In genomic region chr2:109510136-109511028, GRCh38 we compare ENCODE assay signal across 8 cellular contexts.
DNase-seq lines count a peak whose midpoint lies in the region; ATAC-seq, FAIRE-seq and TF ChIP-seq lines count a peak whose summit lies in the region.

No MANE protein-coding gene starts in this region.

- H3K9ac ChIP-seq in astrocyte (ENCODE audit: low read length): no peak overlapping the region

- POLR2A ChIA-PET in AG04450 (lab: Yijun Ruan, JAX): no interaction called here

- H3K4me1 Mint-ChIP-seq in astrocyte (ENCODE audit: low read depth, unreplicated experiment): no peaks in the 10 kb centered on the region

- no peaks in the 10 kb centered on the region for H3K9me2 ChIP-seq in hepatocyte (replicated peaks; ENCODE audit: insufficient read depth)

- no peaks in the 10 kb centered on the region for H4K20me1 ChIP-seq in astrocyte (ENCODE audit: insufficient read depth, low read length)
- no peaks in the 10 kb centered on the region for H4K20me1 ChIP-seq in hepatocyte (ENCODE audit: insufficient read depth, poor library complexity, severe bottlenecking)

- TF ChIP-seq CTCF in AG04450 (IDR thresholded peaks at IDR 0.05; ENCODE audit: low read depth, low read length) (peak; percentile 98), astrocyte (IDR thresholded peaks at IDR 0.05; ENCODE audit: insufficient read depth, low read depth, low read length) (peak; percentile 92), hepatocyte (IDR thresholded peaks at IDR 0.05; ENCODE audit: poor library complexity) (peak; percentile 78)

- H3K79me2 ChIP-seq in astrocyte (ENCODE audit: insufficient read depth, low read length): no peaks in the 10 kb centered on the region
- H3K79me2 ChIP-seq in hepatocyte: no peaks in the 10 kb centered on the region

- 46% methylated on average over 15 of the region's 19 CpGs for WGBS in hepatocyte (ENCODE audit: low lambda C conversion rate, missing lambda C conversion rate)
- 46 to 55% (median 49%) methylated on average over 19 of the region's 19 CpGs for WGBS in small intestine, 3 donors

- no peak overlapping the region for H3K4me3 Mint-ChIP-seq in astrocyte (ENCODE audit: unreplicated experiment)

- DNase-seq in AG04450 (ENCODE audit: low read depth, low spot score) (peak; percentile 33), NCI-H1105 treated with DMSO at 0.1 percent for 48 hours (lab: John Stamatoyannopoulos, UW) (peak; percentile 53), T-helper 9 cell (peak; percentile 66), astrocyte (ENCODE audit: low read depth) (peak; percentile 26), hepatocyte (ENCODE audit: low spot score) (peak; percentile 84), small intestine (peak; percentile 83)

- peaks cover 29% of the 10 kb centered on the region for H3K27me3 Mint-ChIP-seq in astrocyte (ENCODE audit: low read depth, unreplicated experiment)

- peaks cover 3% of the 10 kb centered on the region for H3K36me3 Mint-ChIP-seq in astrocyte (ENCODE audit: low read depth, unreplicated experiment)

- CTCF ChIA-PET in AG04450 (lab: Charles Lee): interaction anchor here (0.6 to 3.2 kb wide), 44 partner anchors 9 to 690 kb away, joined by 3 to 38 read pairs (median 4); partner anchors contain the start of gene SH3RF3

- peak overlapping the region; percentile 23 for H3K27ac Mint-ChIP-seq in astrocyte (ENCODE audit: unreplicated experiment)

- no peaks in the 10 kb centered on the region for H3K27me3 ChIP-seq in AG04450 (ENCODE audit: control insufficient read depth, insufficient read depth, low read length)
- H3K27me3 ChIP-seq in astrocyte (ENCODE audit: insufficient read depth, low read length): no peaks in the 10 kb centered on the region
- no peaks in the 10 kb centered on the region for H3K27me3 ChIP-seq in hepatocyte
- H3K27me3 ChIP-seq in small intestine (ENCODE audit: control insufficient read depth in 2 of 2, insufficient read depth in 2 of 2, low read length in 2 of 2): no peaks in the 10 kb centered on the region

- H3K9me3 Mint-ChIP-seq in astrocyte (ENCODE audit: unreplicated experiment): no peaks in the 10 kb centered on the region

- H3K4me1 ChIP-seq in astrocyte (ENCODE audit: insufficient read depth, low read length) (peaks cover 10% of the 10 kb centered on the region), hepatocyte (ENCODE audit: insufficient read depth) (no peaks in the 10 kb centered on the region), small intestine (ENCODE audit: control insufficient read depth in 2 of 2, insufficient read depth in 1 of 2, low read depth in 1 of 2, low read length in 1 of 2) (no peaks in the 10 kb centered on the region)

- ATAC-seq in GM18861 (IDR thresholded peaks at IDR 0.05; ENCODE audit: unreplicated experiment): peak; percentile 28
- ATAC-seq in HG03571 (IDR thresholded peaks at IDR 0.05; ENCODE audit: unreplicated experiment): no peak

- no peaks in the 10 kb centered on the region for H3K36me3 ChIP-seq in astrocyte (ENCODE audit: insufficient read depth, low read length)
- H3K36me3 ChIP-seq in hepatocyte (replicated peaks; ENCODE audit: insufficient read depth, low read depth): no peaks in the 10 kb centered on the region
- no peaks in the 10 kb centered on the region for H3K36me3 ChIP-seq in small intestine (ENCODE audit: control insufficient read depth in 2 of 2, insufficient read depth in 2 of 2, low read length in 2 of 2)

- FAIRE-seq in astrocyte (lab: Jason Lieb, UNC) (peak; percentile 52), small intestine (lab: Jason Lieb, UNC) (no peak)

- H3K4me2 ChIP-seq in astrocyte (ENCODE audit: low read length): no peak overlapping the region
- H3K4me2 ChIP-seq in hepatocyte: no peak overlapping the region

- H3K4me3 ChIP-seq in AG04450 (ENCODE audit: low read depth, low read length) (no peak overlapping the region), astrocyte (ENCODE audit: insufficient read depth, low read depth, low read length) (no peak overlapping the region), hepatocyte (no peak overlapping the region), small intestine (ENCODE audit: low read depth in 1 of 2, low read length in 2 of 2) (no peak overlapping the region)

- H3K9me3 ChIP-seq in AG04450 (ENCODE audit: control insufficient read depth, insufficient read depth, low read length) (peaks cover 14% of the 10 kb centered on the region), astrocyte (ENCODE audit: insufficient read depth, low read depth, low read length) (peaks cover 7% of the 10 kb centered on the region), hepatocyte (ENCODE audit: low read depth) (no peaks in the 10 kb centered on the region), small intestine (ENCODE audit: control insufficient read depth, low read depth) (no peaks in the 10 kb centered on the region)

- H2AFZ ChIP-seq in astrocyte (ENCODE audit: low read depth, low read length) (no peak overlapping the region), hepatocyte (no peak overlapping the region)

- H3K27ac ChIP-seq in AG04450 (ENCODE audit: low read depth, low read length) (no peak overlapping the region), astrocyte (ENCODE audit: low read depth, low read length) (no peak overlapping the region), hepatocyte (no peak overlapping the region), small intestine (ENCODE audit: low read depth in 1 of 2, low read length in 1 of 2) (no peak overlapping the region)

Comparison
In these comparisons a context has a peak if more than half of its experiments do, and no peak if none do; other contexts are left out.
1. DNase-seq: peak in every context shown above with its lines; median percentile 84 in hepatocyte; 83 in small intestine; 66 in T-helper 9 cell; 53 in NCI-H1105 treated with DMSO at 0.1 percent for 48 hours; 33 in AG04450; 26 in astrocyte.